8 cellular contexts compared by ENCODE assay signal in genomic region chr15:75843618-75844610, GRCh38. TPM values are rescaled to one million over a fixed set of nuclear protein-coding genes. Genes with fewer than 3 reads are reported as not detected.
DNase-seq lines count a peak whose midpoint lies in the region; ATAC-seq and TF ChIP-seq lines count a peak whose summit lies in the region.

No MANE protein-coding gene starts in this region.

- ATAC-seq in GM21447 (IDR thresholded peaks at IDR 0.05; ENCODE audit: unreplicated experiment), result peak; percentile 52
- ATAC-seq in left cardiac atrium, result peak; percentile 80 to 83

- TF ChIP-seq POLR2A in uterus (IDR thresholded peaks at IDR 0.05), result peak in 1 of 2 donors; percentile 31

- intact Hi-C loops in left cardiac atrium (cut with DNase I) (no loop called here), posterior cingulate gyrus (cut with DNase I) (loop anchor here (5.0 kb wide), 1 partner anchor 58 kb away; the partner anchor contains the start of gene FBXO22), uterus (cut with DNase I; ENCODE audit: low total_unique reads) (no loop called here)

- DNase-seq in COR-L47 (lab: John Stamatoyannopoulos, UW), result peak; percentile 52
- DNase-seq in Jurkat, Clone E6-1 (ENCODE audit: low read depth, low spot score), result peak; percentile 19
- peak; percentile 25 for DNase-seq in T follicular helper cell (ENCODE audit: low read depth)
- peak; percentile 44 for DNase-seq in amniotic epithelial cell (ENCODE audit: low read depth)
- DNase-seq in left cardiac atrium, result peak; percentile 62
- DNase-seq in posterior cingulate gyrus, result peak; percentile 22 to 91 (median 37)
- DNase-seq in uterus, result peak; percentile 47 to 70

- TF ChIP-seq CTCF in uterus (IDR thresholded peaks at IDR 0.05), result no peak

- H3K4me3 ChIP-seq in Jurkat, Clone E6-1 (ENCODE audit: low read length), result peak overlapping the region; percentile 89
- H3K4me3 ChIP-seq in uterus, result peak overlapping the region; percentile 60 to 76

- no peaks in the 10 kb centered on the region for H3K27me3 ChIP-seq in uterus

- H3K4me1 ChIP-seq in uterus, result peaks cover 0 to 20% of the 10 kb centered on the region in 2 donors

- peak overlapping the region; percentile 85 to 95 for H3K27ac ChIP-seq in uterus

- H3K36me3 ChIP-seq in uterus, result no peaks in the 10 kb centered on the region

- H3K9me3 ChIP-seq in uterus, result no peaks in the 10 kb centered on the region

RNA-seq across cellular contexts. Expression of gene UBE2Q2, which starts 0.7 kb away (rescaled TPM):
- polyA plus RNA-seq in Jurkat, Clone E6-1 (2012; ENCODE audit: insufficient read depth, insufficient read length), result 40.2 TPM
- 10 to 100 TPM; 24.1 to 25.4 TPM for total RNA-seq in left cardiac atrium
- 10 to 100 TPM; 36.6 to 71.7 (median 57.9) TPM for total RNA-seq in uterus

RNA-seq across cellular contexts. Expression of gene FBXO22, which starts 59.8 kb away (rescaled TPM):
- polyA plus RNA-seq in Jurkat, Clone E6-1 (2012; ENCODE audit: insufficient read depth, insufficient read length), result 81.6 TPM
- total RNA-seq in left cardiac atrium, result 10 to 100 TPM; 16.6 to 17.3 TPM
- total RNA-seq in uterus, result 10 to 100 TPM in 3 of 4 donors, 1 to 10 TPM in 1; 5.4 to 41.7 (median 17.9) TPM

Comparison
In these comparisons a context has a peak if more than half of its experiments do, and no peak if none do; other contexts are left out.
1. Peak in every context shown above with its lines: DNase-seq, ATAC-seq, H3K4me3 ChIP-seq and H3K27ac ChIP-seq.